Comparison of ENCODE assay signal across 17 cellular contexts in the genomic region with DNA sequence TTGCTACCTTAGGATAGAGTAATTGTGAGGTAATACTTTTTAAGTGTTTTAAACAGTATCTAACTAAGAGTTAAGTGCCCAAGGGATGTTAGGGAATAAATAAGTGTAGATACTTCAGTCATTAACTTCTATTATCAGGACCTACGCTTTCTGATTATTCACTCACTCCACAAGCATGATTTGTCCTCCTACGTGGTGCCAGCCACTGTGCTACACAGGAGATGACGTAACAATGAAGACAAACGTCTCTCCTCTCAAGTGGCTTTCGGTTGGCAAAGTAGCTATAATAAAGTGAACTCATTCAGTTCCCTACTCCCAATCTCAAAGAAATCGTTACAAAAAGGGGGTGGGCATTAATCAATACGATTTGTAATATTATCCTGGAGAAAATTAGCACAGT.
DNase-seq lines count a peak whose midpoint lies in the region; ATAC-seq, FAIRE-seq and TF ChIP-seq lines count a peak whose summit lies in the region.
"Had no signal": no experiment of that assay in that cellular context is flagged by ENCODE, and none has a peak within 500 bp of the region (broad histone marks: within the 10 kb centered on the region; RNA-seq: fewer than 3 reads in every experiment).

No MANE protein-coding gene starts in this region.

- peak overlapping the region; percentile 59 for H2AFZ ChIP-seq in astrocyte (ENCODE audit: low read depth, low read length)
- H2AFZ ChIP-seq in mesenchymal stem cell (ENCODE audit: low read depth, low read length): no peak overlapping the region
- H2AFZ ChIP-seq: GM23338 had no signal

- H3K27ac ChIP-seq in right cardiac atrium (ENCODE audit: low read length) (no peak overlapping the region), astrocyte (ENCODE audit: low read depth, low read length) (peak overlapping the region; percentile 60), mesenchymal stem cell (ENCODE audit: low read length, poor library complexity, severe bottlenecking) (peak overlapping the region; percentile 51)
- H3K27ac ChIP-seq: C4-2B, KMS-11 had no signal

- H3K9ac ChIP-seq in astrocyte (ENCODE audit: low read length) (peak overlapping the region; percentile 44), mesenchymal stem cell (ENCODE audit: low read length) (no peak overlapping the region)
- H3K9ac ChIP-seq: KMS-11 had no signal

- H3K9me3 Mint-ChIP-seq in astrocyte (ENCODE audit: unreplicated experiment): no peaks in the 10 kb centered on the region
- H3K9me3 Mint-ChIP-seq: GM23338 had no signal

- no peak for DNase-seq in left ventricle myocardium superior
- no peak for DNase-seq in right cardiac atrium
- DNase-seq in astrocyte (ENCODE audit: low read depth): peak; percentile 35
- DNase-seq in mesenchymal stem cell: peak; percentile 40
- DNase-seq in CD1c-positive myeloid dendritic cell (ENCODE audit: extremely low spot score): no peak
- DNase-seq in foreskin fibroblast: no peak
- no peak for DNase-seq in NCI-H526 treated with DMSO at 0.1 percent for 48 hours (lab: John Stamatoyannopoulos, UW)
- DNase-seq: DMS 273 treated with DMSO at 0.1 percent for 48 hours, GF-D8, NCI-H187, NCI-H2171 had no signal

- no peak overlapping the region for H3K18ac ChIP-seq in mesenchymal stem cell (ENCODE audit: low read depth in 1 of 2, low read length in 2 of 2)

- H3K4me2 ChIP-seq in astrocyte (ENCODE audit: low read length) (peak overlapping the region; percentile 71), mesenchymal stem cell (ENCODE audit: low read length, poor library complexity, severe bottlenecking) (no peak overlapping the region)
- H3K4me2 ChIP-seq: GM23338, KMS-11 had no signal

- no peak overlapping the region for H2BK15ac ChIP-seq in mesenchymal stem cell (ENCODE audit: low read depth, poor library complexity, severe bottlenecking)

- no peaks in the 10 kb centered on the region for H3K9me3 ChIP-seq in right cardiac atrium (ENCODE audit: control insufficient read depth, low read length)
- H3K9me3 ChIP-seq in astrocyte (ENCODE audit: insufficient read depth, low read depth, low read length): no peaks in the 10 kb centered on the region
- peaks cover 4% of the 10 kb centered on the region for H3K9me3 ChIP-seq in mesenchymal stem cell (ENCODE audit: control insufficient read depth, low read length)

- ATAC-seq in left ventricle myocardium superior (peak; percentile 29), right cardiac atrium (no peak), GM21447 (IDR thresholded peaks at IDR 0.05; ENCODE audit: unreplicated experiment) (no peak)
- ATAC-seq: HepG2 had no signal

- no peaks in the 10 kb centered on the region for H3K27me3 Mint-ChIP-seq in astrocyte (ENCODE audit: low read depth, unreplicated experiment)

- no peak overlapping the region for H2BK120ac ChIP-seq in mesenchymal stem cell (ENCODE audit: low read depth, low read length)

- TF ChIP-seq CTCF in astrocyte (IDR thresholded peaks at IDR 0.05; ENCODE audit: insufficient read depth, low read depth, low read length): no peak
- TF ChIP-seq CTCF in foreskin fibroblast (IDR thresholded peaks at IDR 0.05; ENCODE audit: low read depth, low read length): no peak

- no peak overlapping the region for H2AK5ac ChIP-seq in mesenchymal stem cell (ENCODE audit: low read length, severe bottlenecking)

- no peaks in the 10 kb centered on the region for H3K36me3 Mint-ChIP-seq in astrocyte (ENCODE audit: low read depth, unreplicated experiment)

- intact Hi-C loops in left ventricle myocardium superior (cut with micrococcal nuclease): no loop called here
- intact Hi-C loops in right cardiac atrium (cut with DNase I): no loop called here

- no peaks in the 10 kb centered on the region for H3K36me3 ChIP-seq in astrocyte (ENCODE audit: insufficient read depth, low read length)
- H3K36me3 ChIP-seq in mesenchymal stem cell (ENCODE audit: control insufficient read depth in 1 of 2, insufficient read depth in 2 of 2, low read depth in 1 of 2, low read length in 2 of 2): no peaks in the 10 kb centered on the region

- H3K4ac ChIP-seq in mesenchymal stem cell (ENCODE audit: low read depth in 1 of 2, low read length in 2 of 2): no peak overlapping the region

- no peaks in the 10 kb centered on the region for H3K79me1 ChIP-seq in mesenchymal stem cell (replicated peaks; ENCODE audit: low read length, poor library complexity, severe bottlenecking)

- H3K4me1 ChIP-seq in right cardiac atrium (ENCODE audit: control insufficient read depth, insufficient read depth, low read length) (no peaks in the 10 kb centered on the region), astrocyte (ENCODE audit: insufficient read depth, low read length) (peaks cover 10% of the 10 kb centered on the region), mesenchymal stem cell (ENCODE audit: control insufficient read depth, insufficient read depth, low read depth, low read length) (peaks cover 2% of the 10 kb centered on the region)

- H3K4me3 ChIP-seq in right cardiac atrium (ENCODE audit: low read length) (no peak overlapping the region), astrocyte (ENCODE audit: insufficient read depth, low read depth, low read length) (no peak overlapping the region), mesenchymal stem cell (ENCODE audit: insufficient read depth in 1 of 2, low read depth in 1 of 2, low read length in 2 of 2) (no peak overlapping the region), foreskin fibroblast (ENCODE audit: low read depth in 1 of 2, low read length in 2 of 2) (no peak overlapping the region)
- H3K4me3 ChIP-seq: GM23338 had no signal

- no peak overlapping the region for H2BK12ac ChIP-seq in mesenchymal stem cell (ENCODE audit: low read length in 2 of 2)

- H3K27ac Mint-ChIP-seq in astrocyte (ENCODE audit: unreplicated experiment): peak overlapping the region; percentile 48
- H3K27ac Mint-ChIP-seq: GM23338 had no signal

- no peaks in the 10 kb centered on the region for H3K79me2 ChIP-seq in astrocyte (ENCODE audit: insufficient read depth, low read length)

- WGBS in right cardiac atrium: 65% methylated on average over 7 of the region's 7 CpGs
- 34% methylated on average over 5 of the region's 7 CpGs for WGBS in mesenchymal stem cell

- H2BK5ac ChIP-seq in mesenchymal stem cell (ENCODE audit: low read depth, low read length, poor library complexity, severe bottlenecking): no peak overlapping the region

- H4K8ac ChIP-seq in mesenchymal stem cell (ENCODE audit: low read length): peak overlapping the region; percentile 36

- H4K20me1 ChIP-seq in astrocyte (ENCODE audit: insufficient read depth, low read length): no peaks in the 10 kb centered on the region

- no peak for FAIRE-seq in astrocyte (lab: Jason Lieb, UNC)
- FAIRE-seq: GM18507, HepG2 had no signal

- no peak overlapping the region for H3K14ac ChIP-seq in mesenchymal stem cell (ENCODE audit: low read length in 2 of 2)

- no peak overlapping the region for H3K23ac ChIP-seq in mesenchymal stem cell (ENCODE audit: low read length in 2 of 2)

- H3K27me3 ChIP-seq in right cardiac atrium (ENCODE audit: control insufficient read depth, insufficient read depth): no peaks in the 10 kb centered on the region
- no peaks in the 10 kb centered on the region for H3K27me3 ChIP-seq in astrocyte (ENCODE audit: insufficient read depth, low read length)
- no peaks in the 10 kb centered on the region for H3K27me3 ChIP-seq in mesenchymal stem cell (ENCODE audit: control insufficient read depth in 1 of 2, insufficient read depth in 1 of 2, low read length in 2 of 2)

- no peak overlapping the region for H4K91ac ChIP-seq in mesenchymal stem cell (ENCODE audit: low read length)

- H3K4me3 Mint-ChIP-seq in astrocyte (ENCODE audit: unreplicated experiment): no peak overlapping the region
- H3K4me3 Mint-ChIP-seq: GM23338 had no signal

- peaks cover 17% of the 10 kb centered on the region for H3K4me1 Mint-ChIP-seq in astrocyte (ENCODE audit: low read depth, unreplicated experiment)

Comparison
In these comparisons a context has a peak if more than half of its experiments do, and no peak if none do; other contexts are left out.
1. DNase-seq: peak in astrocyte (single experiment) and mesenchymal stem cell (single experiment); none in left ventricle myocardium superior (single experiment), right cardiac atrium (0 of 3), CD1c-positive myeloid dendritic cell (single experiment), foreskin fibroblast (0 of 2) and NCI-H526 treated with DMSO at 0.1 percent for 48 hours (single experiment).